In genomic region chr3:131723343-131723742, GRCh38 we compare ENCODE assay signal across 23 cellular contexts.
"Had no signal": no experiment of that assay in that cellular context is flagged by ENCODE, and none has a peak within 500 bp of the region (broad histone marks: within the 10 kb centered on the region; RNA-seq: fewer than 3 reads in every experiment).

No MANE protein-coding gene starts in this region.

- DNase-seq: colonic mucosa; cortex of kidney; effector CD8-positive, alpha-beta T cell; effector memory CD8-positive, alpha-beta T cell; endodermal cell; foreskin fibroblast; foreskin melanocyte; gastrocnemius medialis; glutamatergic neuron; head of caudate nucleus; heart right ventricle; hippocampal formation; left cardiac atrium; left lung; left ventricle myocardium superior; lower lobe of right lung; mesenchymal stem cell; mucosa of descending colon; naive B cell had no signal

- H3K27me3 ChIP-seq: colonic mucosa, esophagus muscularis mucosa, heart right ventricle, left lung had no signal

- H3K27ac ChIP-seq: colonic mucosa, epithelial cell of prostate, esophagus muscularis mucosa, gastrocnemius medialis, heart right ventricle, left lung, lower lobe of right lung had no signal

- H3K36me3 Mint-ChIP-seq: mesothelial cell of epicardium, naive B cell had no signal

- ATAC-seq: effector memory CD8-positive, alpha-beta T cell; gastrocnemius medialis; heart right ventricle; left cardiac atrium; left lung; left ventricle myocardium superior; lower lobe of right lung; mucosa of descending colon had no signal

- H3K9me3 ChIP-seq: colonic mucosa, esophagus muscularis mucosa, gastrocnemius medialis, heart right ventricle, left lung, lower lobe of right lung, mucosa of descending colon had no signal

- H3K4me1 ChIP-seq: colonic mucosa, esophagus muscularis mucosa, gastrocnemius medialis, heart right ventricle, left lung, lower lobe of right lung had no signal

- H3K36me3 ChIP-seq: colonic mucosa, esophagus muscularis mucosa, gastrocnemius medialis, heart right ventricle, left lung, lower lobe of right lung had no signal

- H3K9me3 Mint-ChIP-seq: dendritic cell treated with granulocyte-macrophage colony-stimulating factor and Interleukin-4, amounts not matched to agents 40 ng/mL and 50 ng/mL, for 4 days; effector memory CD8-positive, alpha-beta T cell; endodermal cell; mesothelial cell of epicardium had no signal

- H3K4me1 Mint-ChIP-seq: endodermal cell, mesothelial cell of epicardium, naive B cell had no signal

- H3K4me3 ChIP-seq: colonic mucosa, esophagus muscularis mucosa, gastrocnemius medialis, heart right ventricle, left lung, lower lobe of right lung, mucosa of descending colon had no signal

- H3K27ac Mint-ChIP-seq: dendritic cell treated with granulocyte-macrophage colony-stimulating factor and Interleukin-4, amounts not matched to agents 40 ng/mL and 50 ng/mL, for 4 days; effector memory CD8-positive, alpha-beta T cell; endodermal cell; mesothelial cell of epicardium; naive B cell had no signal

- H3K4me3 Mint-ChIP-seq: dendritic cell treated with granulocyte-macrophage colony-stimulating factor and Interleukin-4, amounts not matched to agents 40 ng/mL and 50 ng/mL, for 4 days; effector memory CD8-positive, alpha-beta T cell; endodermal cell; mesothelial cell of epicardium; naive B cell had no signal
